ENCODE assay signal across 35 cellular contexts in the genomic region with DNA sequence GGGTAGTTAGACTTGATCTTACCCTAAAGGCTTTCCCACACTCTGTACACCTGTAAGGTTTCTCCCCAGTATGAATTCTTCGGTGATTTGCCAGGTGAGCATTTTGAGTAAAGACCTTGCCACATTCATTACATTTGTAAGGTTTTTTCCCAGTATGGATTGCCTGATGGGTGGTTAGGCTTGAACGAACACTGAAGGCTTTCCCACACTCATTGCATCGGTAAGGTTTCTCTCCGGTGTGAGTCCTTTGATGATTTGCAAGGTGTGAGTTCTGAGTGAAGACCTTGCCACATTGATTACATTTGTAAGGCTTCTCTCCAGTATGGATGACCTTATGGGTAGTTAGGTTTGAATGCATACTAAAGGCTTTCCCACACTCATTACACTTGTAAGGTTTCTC. TPM values are rescaled to one million over a fixed set of nuclear protein-coding genes. Genes with fewer than 3 reads are reported as not detected.
"Had no signal": no experiment of that assay in that cellular context is flagged by ENCODE, and none has a peak within 500 bp of the region (broad histone marks: within the 10 kb centered on the region; RNA-seq: fewer than 3 reads in every experiment).

No MANE protein-coding gene starts in this region.

- H3K27ac Mint-ChIP-seq: activated naive CD8-positive, alpha-beta T cell; nephron progenitor cell; progenitor cell of endocrine pancreas; stimulated activated naive CD8-positive, alpha-beta T cell treated with anti-CD3 and anti-CD28 coated beads, Interleukin-15, amount 100 ng/mL, for 72 hours had no signal

- H3K27me3 Mint-ChIP-seq: activated naive CD8-positive, alpha-beta T cell; naive B cell; progenitor cell of endocrine pancreas; stimulated activated naive CD8-positive, alpha-beta T cell treated with anti-CD3 and anti-CD28 coated beads, Interleukin-15, amount 100 ng/mL, for 72 hours had no signal

- DNase-seq: activated CD4-positive, alpha-beta T cell treated with anti-CD3 and anti-CD28 coated beads for 4 hours; activated CD4-positive, alpha-beta T cell treated with anti-CD3 and anti-CD28 coated beads, Interleukin-2, amount 50 U/mL, for 48 hours; activated CD8-positive, alpha-beta memory T cell treated with anti-CD3 and anti-CD28 coated beads for 24 hours; activated effector memory CD4-positive, alpha-beta T cell treated with Interleukin-2 at 50 U/mL for 16 hours; activated naive CD4-positive, alpha-beta T cell treated with Interleukin-2 at 50 U/mL for 16 hours; adrenal gland; aorta; body of pancreas; foreskin keratinocyte; heart right ventricle; left lung; naive B cell; nephron progenitor cell; ovary; stimulated activated CD4-positive, alpha-beta T cell treated with anti-CD3 and anti-CD28 coated beads, Interleukin-12 subunit alpha, Interleukin-12 subunit beta, amount 100 ng/mL, for 4 hours; stimulated activated CD4-positive, alpha-beta T cell treated with anti-CD3 and anti-CD28 coated beads, Interleukin-4, amount 100 ng/mL, for 1 hour; stimulated activated naive CD8-positive, alpha-beta T cell treated with anti-CD3 and anti-CD28 coated beads, Interleukin-15, amount 100 ng/mL, for 72 hours; thyroid gland; upper lobe of left lung had no signal

- H3K9me3 ChIP-seq: thyroid gland had no signal

- H3K27me3 ChIP-seq: adrenal gland, body of pancreas, esophagus muscularis mucosa, foreskin keratinocyte, heart right ventricle, left lung, neutrophil, ovary, thyroid gland, upper lobe of left lung, vagina had no signal

- H3K4me1 Mint-ChIP-seq: nephron progenitor cell; stimulated activated naive CD8-positive, alpha-beta T cell treated with anti-CD3 and anti-CD28 coated beads, Interleukin-15, amount 100 ng/mL, for 72 hours had no signal

- H3K4me3 ChIP-seq: adrenal gland, body of pancreas, esophagus muscularis mucosa, heart right ventricle, left lung, lung, ovary, skin epidermis, thyroid gland, upper lobe of left lung, vagina had no signal

- H3K27ac ChIP-seq: adrenal gland, body of pancreas, esophagus muscularis mucosa, foreskin keratinocyte, heart right ventricle, left lung, neutrophil, ovary, skin epidermis, thyroid gland, upper lobe of left lung, vagina, VCaP had no signal

- H3K4me3 Mint-ChIP-seq: activated naive CD8-positive, alpha-beta T cell; naive B cell; nephron progenitor cell; stimulated activated naive CD8-positive, alpha-beta T cell treated with anti-CD3 and anti-CD28 coated beads, Interleukin-15, amount 100 ng/mL, for 72 hours had no signal

- H3K4me1 ChIP-seq: adrenal gland, body of pancreas, esophagus muscularis mucosa, foreskin keratinocyte, heart right ventricle, left lung, thyroid gland, upper lobe of left lung, vagina had no signal

- ATAC-seq: body of pancreas; foreskin keratinocyte; heart right ventricle; left lung; sciatic nerve; stimulated activated naive CD8-positive, alpha-beta T cell treated with anti-CD3 and anti-CD28 coated beads, Interleukin-15, amount 100 ng/mL, for 72 hours had no signal

RNA-seq across cellular contexts. Expression of a gene that starts 23.7 kb away (rescaled TPM):
- total RNA-seq: adrenal gland; aorta; body of pancreas; cardiac septum; cerebellum; esophagus muscularis mucosa; foreskin keratinocyte; glomerular endothelial cell; heart right ventricle; kidney epithelial cell; left lung; lung; mucosa of gallbladder; ovary; progenitor cell of endocrine pancreas; sciatic nerve; T-helper 1 cell treated with Interleukin-12 subunit alpha and Interleukin-12 subunit beta and Interleukin-4 antibody, amounts not matched to agents 30 ng/mL and 1 ng/mL, for 36 hours; upper lobe of left lung; vagina had no signal
- polyA plus RNA-seq: adrenal gland, aorta, foreskin keratinocyte, heart right ventricle, lung, ovary had no signal

RNA-seq across cellular contexts. Expression of a gene that starts 54.5 kb away (rescaled TPM):
- total RNA-seq: adrenal gland; aorta; body of pancreas; cardiac septum; cerebellum; esophagus muscularis mucosa; foreskin keratinocyte; glomerular endothelial cell; kidney epithelial cell; left lung; lung; mucosa of gallbladder; ovary; progenitor cell of endocrine pancreas; renal cortical epithelial cell; sciatic nerve; T-helper 1 cell treated with Interleukin-12 subunit alpha and Interleukin-12 subunit beta and Interleukin-4 antibody, amounts not matched to agents 30 ng/mL and 1 ng/mL, for 36 hours; thyroid gland; upper lobe of left lung; vagina had no signal
- polyA plus RNA-seq: adrenal gland, aorta, foreskin keratinocyte, lung, ovary had no signal
